36 cellular contexts compared by ENCODE assay signal in genomic region chr17:41057547-41057946, GRCh38. TPM values are rescaled to one million over a fixed set of nuclear protein-coding genes. Genes with fewer than 3 reads are reported as not detected.
"Had no signal": no experiment of that assay in that cellular context is flagged by ENCODE, and none has a peak within 500 bp of the region (broad histone marks: within the 10 kb centered on the region; RNA-seq: fewer than 3 reads in every experiment).

No MANE protein-coding gene starts in this region.

- H3K36me3 ChIP-seq: breast epithelium, neutrophil, ovary, prostate gland, stomach, thyroid gland, upper lobe of left lung, vagina, WERI-Rb-1 had no signal

- H3K9me3 Mint-ChIP-seq: activated CD8-positive, alpha-beta T cell treated with anti-CD3 and anti-CD28 coated beads for 36 hours; activated naive CD4-positive, alpha-beta T cell treated with anti-CD3 and anti-CD28 coated beads, Interleukin-2, amount 50 U/mL, for 24 hours; dendritic cell treated with granulocyte-macrophage colony-stimulating factor and Interleukin-4, amounts not matched to agents 40 ng/mL and 50 ng/mL, for 4 days had no signal

- H3K36me3 Mint-ChIP-seq: activated CD8-positive, alpha-beta memory T cell treated with anti-CD3 and anti-CD28 coated beads, Interleukin-2, amount 10 ng/mL, durations not matched to agents 7 days and 5 days; activated naive CD4-positive, alpha-beta T cell treated with anti-CD3 and anti-CD28 coated beads, Interleukin-2, amount 50 U/mL, for 24 hours; stimulated activated memory B cell treated with anti-CD40 and anti-IgM and Interleukin-4, amounts not matched to agents 10 μg/mL and 1 μg/mL and 100 μg/mL, for 72 hours had no signal

- H3K4me1 ChIP-seq: breast epithelium, prostate gland, stomach, thyroid gland, upper lobe of left lung had no signal

- H3K4me2 ChIP-seq: smooth muscle cell had no signal

- ATAC-seq: activated CD8-positive, alpha-beta memory T cell treated with anti-CD3 and anti-CD28 coated beads, Interleukin-2, amount 10 ng/mL, durations not matched to agents 7 days and 5 days; activated CD8-positive, alpha-beta T cell treated with anti-CD3 and anti-CD28 coated beads for 36 hours; esophagus mucosa; left colon; stimulated activated memory B cell treated with anti-CD40 and anti-IgM and Interleukin-4, amounts not matched to agents 10 μg/mL and 1 μg/mL and 100 μg/mL, for 72 hours had no signal

- FAIRE-seq: kidney, TTC549 had no signal

- H3K27ac Mint-ChIP-seq: activated CD8-positive, alpha-beta memory T cell treated with anti-CD3 and anti-CD28 coated beads, Interleukin-2, amount 10 ng/mL, durations not matched to agents 7 days and 5 days; activated CD8-positive, alpha-beta T cell treated with anti-CD3 and anti-CD28 coated beads for 36 hours; activated naive CD4-positive, alpha-beta T cell treated with anti-CD3 and anti-CD28 coated beads, Interleukin-2, amount 50 U/mL, for 24 hours; activated T-helper 2 cell treated with anti-CD3 and anti-CD28 coated beads, Interferon-gamma antibody, Interleukin-2, Interleukin-4, amounts not matched to agents 10 μg/mL and 5 μg/mL and 100 μg/mL, durations not matched to agents 14 hours and 24 hours and 36 hours; dendritic cell treated with granulocyte-macrophage colony-stimulating factor and Interleukin-4, amounts not matched to agents 40 ng/mL and 50 ng/mL, for 4 days; endodermal cell; nephron progenitor cell; stimulated activated memory B cell treated with anti-CD40 and anti-IgM and Interleukin-4, amounts not matched to agents 10 μg/mL and 1 μg/mL and 100 μg/mL, for 72 hours had no signal

- H3K27ac ChIP-seq: breast epithelium, neutrophil, ovary, prostate gland, stomach, thyroid gland, upper lobe of left lung, vagina, WERI-Rb-1 had no signal

- H3K4me3 Mint-ChIP-seq: activated CD8-positive, alpha-beta memory T cell treated with anti-CD3 and anti-CD28 coated beads, Interleukin-2, amount 10 ng/mL, durations not matched to agents 7 days and 5 days; activated CD8-positive, alpha-beta T cell treated with anti-CD3 and anti-CD28 coated beads for 36 hours; activated naive CD4-positive, alpha-beta T cell treated with anti-CD3 and anti-CD28 coated beads, Interleukin-2, amount 50 U/mL, for 24 hours; dendritic cell treated with granulocyte-macrophage colony-stimulating factor and Interleukin-4, amounts not matched to agents 40 ng/mL and 50 ng/mL, for 4 days; endodermal cell; naive B cell; nephron progenitor cell; stimulated activated memory B cell treated with anti-CD40 and anti-IgM and Interleukin-4, amounts not matched to agents 10 μg/mL and 1 μg/mL and 100 μg/mL, for 72 hours had no signal

- H3K9me3 ChIP-seq: breast epithelium, neutrophil, ovary, prostate gland, thyroid gland, upper lobe of left lung, vagina had no signal

- H3K4me1 Mint-ChIP-seq: activated CD8-positive, alpha-beta memory T cell treated with anti-CD3 and anti-CD28 coated beads, Interleukin-2, amount 10 ng/mL, durations not matched to agents 7 days and 5 days; activated naive CD4-positive, alpha-beta T cell treated with anti-CD3 and anti-CD28 coated beads, Interleukin-2, amount 50 U/mL, for 24 hours; stimulated activated memory B cell treated with anti-CD40 and anti-IgM and Interleukin-4, amounts not matched to agents 10 μg/mL and 1 μg/mL and 100 μg/mL, for 72 hours had no signal

- H3K27me3 ChIP-seq: breast epithelium, ovary, thyroid gland, upper lobe of left lung, vagina had no signal

- DNase-seq: activated CD4-positive, alpha-beta T cell treated with anti-CD3 and anti-CD28 coated beads, Interleukin-2, amount 50 U/mL, for 1 hour; activated CD4-positive, CD25-positive, alpha-beta regulatory T cell treated with anti-CD3 and anti-CD28 coated beads, Interleukin-2, amount 50 U/mL, for 72 hours; activated CD8-positive, alpha-beta memory T cell treated with anti-CD3 and anti-CD28 coated beads, Interleukin-2, amount 10 ng/mL, durations not matched to agents 7 days and 5 days; activated CD8-positive, alpha-beta T cell treated with anti-CD3 and anti-CD28 coated beads for 36 hours; activated T-cell treated with anti-CD3 and anti-CD28 coated beads, Interleukin-2, amount 50 U/mL, for 48 hours; central memory CD4-positive, alpha-beta T cell; endodermal cell; foreskin fibroblast; head of caudate nucleus; hippocampal formation; kidney; left colon; mammary epithelial cell; naive B cell; nephron progenitor cell; ovary; stimulated activated CD4-positive, alpha-beta T cell treated with anti-CD3 and anti-CD28 coated beads, Interleukin-1b, Interleukin-23, amount 100 ng/mL, for 48 hours; stimulated activated CD4-positive, alpha-beta T cell treated with anti-CD3 and anti-CD28 coated beads, Interleukin-4, amount 100 ng/mL, for 4 hours; stimulated activated CD8-positive, alpha-beta memory T cell treated with anti-CD3 and anti-CD28 coated beads, Interleukin-4, amount 100 ng/mL, for 48 hours; stomach; T-helper 9 cell; thyroid gland; upper lobe of left lung; WERI-Rb-1 had no signal

- H3K4me3 ChIP-seq: breast epithelium, ovary, prostate gland, smooth muscle cell, stomach, thyroid gland, upper lobe of left lung, vagina had no signal

RNA-seq across cellular contexts. Expression of gene KRTAP2-3, which starts 2.4 kb away (rescaled TPM):
- total RNA-seq: activated CD8-positive, alpha-beta memory T cell treated with anti-CD3 and anti-CD28 coated beads, Interleukin-2, amount 10 ng/mL, durations not matched to agents 7 days and 5 days; activated CD8-positive, alpha-beta T cell treated with anti-CD3 and anti-CD28 coated beads for 36 hours; activated T-helper 2 cell treated with anti-CD3 and anti-CD28 coated beads, Interferon-gamma antibody, Interleukin-2, Interleukin-4, amounts not matched to agents 10 μg/mL and 5 μg/mL and 100 μg/mL, durations not matched to agents 14 hours and 24 hours and 36 hours; breast epithelium; endodermal cell; esophagus mucosa; left colon; liver; ovary; prostate gland; stomach; thyroid gland; upper lobe of left lung; vagina had no signal
- polyA plus RNA-seq: liver, ovary, stomach had no signal

RNA-seq across cellular contexts. Expression of gene KRTAP2-2, which starts 2.5 kb away (rescaled TPM):
- total RNA-seq: activated CD8-positive, alpha-beta memory T cell treated with anti-CD3 and anti-CD28 coated beads, Interleukin-2, amount 10 ng/mL, durations not matched to agents 7 days and 5 days; activated CD8-positive, alpha-beta T cell treated with anti-CD3 and anti-CD28 coated beads for 36 hours; activated T-helper 2 cell treated with anti-CD3 and anti-CD28 coated beads, Interferon-gamma antibody, Interleukin-2, Interleukin-4, amounts not matched to agents 10 μg/mL and 5 μg/mL and 100 μg/mL, durations not matched to agents 14 hours and 24 hours and 36 hours; breast epithelium; endodermal cell; esophagus mucosa; kidney; left colon; liver; mammary epithelial cell; ovary; prostate gland; smooth muscle cell; stomach; thyroid gland; upper lobe of left lung; vagina had no signal
- polyA plus RNA-seq: liver, mammary epithelial cell, ovary, smooth muscle cell, stomach had no signal

RNA-seq across cellular contexts. Expression of gene KRTAP2-4, which starts 8.1 kb away (rescaled TPM):
- total RNA-seq: activated CD8-positive, alpha-beta memory T cell treated with anti-CD3 and anti-CD28 coated beads, Interleukin-2, amount 10 ng/mL, durations not matched to agents 7 days and 5 days; activated CD8-positive, alpha-beta T cell treated with anti-CD3 and anti-CD28 coated beads for 36 hours; activated T-helper 2 cell treated with anti-CD3 and anti-CD28 coated beads, Interferon-gamma antibody, Interleukin-2, Interleukin-4, amounts not matched to agents 10 μg/mL and 5 μg/mL and 100 μg/mL, durations not matched to agents 14 hours and 24 hours and 36 hours; breast epithelium; endodermal cell; esophagus mucosa; kidney; left colon; liver; mammary epithelial cell; ovary; prostate gland; smooth muscle cell; stomach; thyroid gland; upper lobe of left lung; vagina had no signal
- polyA plus RNA-seq: liver, mammary epithelial cell, ovary, smooth muscle cell, stomach had no signal

RNA-seq across cellular contexts. Expression of gene KRTAP2-1, which starts 10.4 kb away (rescaled TPM):
- total RNA-seq: activated CD8-positive, alpha-beta memory T cell treated with anti-CD3 and anti-CD28 coated beads, Interleukin-2, amount 10 ng/mL, durations not matched to agents 7 days and 5 days; activated CD8-positive, alpha-beta T cell treated with anti-CD3 and anti-CD28 coated beads for 36 hours; activated T-helper 2 cell treated with anti-CD3 and anti-CD28 coated beads, Interferon-gamma antibody, Interleukin-2, Interleukin-4, amounts not matched to agents 10 μg/mL and 5 μg/mL and 100 μg/mL, durations not matched to agents 14 hours and 24 hours and 36 hours; breast epithelium; endodermal cell; esophagus mucosa; kidney; left colon; liver; mammary epithelial cell; ovary; prostate gland; smooth muscle cell; stomach; thyroid gland; upper lobe of left lung; vagina had no signal
- polyA plus RNA-seq: liver, mammary epithelial cell, ovary, smooth muscle cell, stomach had no signal

RNA-seq across cellular contexts. Expression of gene KRTAP1-1, which starts 16.3 kb away (rescaled TPM):
- total RNA-seq: activated CD8-positive, alpha-beta memory T cell treated with anti-CD3 and anti-CD28 coated beads, Interleukin-2, amount 10 ng/mL, durations not matched to agents 7 days and 5 days; activated CD8-positive, alpha-beta T cell treated with anti-CD3 and anti-CD28 coated beads for 36 hours; activated T-helper 2 cell treated with anti-CD3 and anti-CD28 coated beads, Interferon-gamma antibody, Interleukin-2, Interleukin-4, amounts not matched to agents 10 μg/mL and 5 μg/mL and 100 μg/mL, durations not matched to agents 14 hours and 24 hours and 36 hours; breast epithelium; endodermal cell; esophagus mucosa; kidney; left colon; liver; mammary epithelial cell; ovary; smooth muscle cell; stomach; thyroid gland; upper lobe of left lung; vagina had no signal
- polyA plus RNA-seq: liver, mammary epithelial cell, ovary, smooth muscle cell, stomach had no signal
